In genomic region chr1:32066489-32066873, GRCh38 we compare ENCODE assay signal across 8 cellular contexts. TPM values are rescaled to one million over a fixed set of nuclear protein-coding genes. Genes with fewer than 3 reads are reported as not detected.
DNase-seq lines count a peak whose midpoint lies in the region; ATAC-seq, FAIRE-seq and TF ChIP-seq lines count a peak whose summit lies in the region.

No MANE protein-coding gene starts in this region.

- H3K27me3 Mint-ChIP-seq in activated CD8-positive, alpha-beta memory T cell treated with anti-CD3 and anti-CD28 coated beads, Interleukin-2, amount 10 ng/mL, durations not matched to agents 7 days and 5 days = peaks cover 7% of the 10 kb centered on the region

- no peaks in the 10 kb centered on the region for H3K23me2 ChIP-seq in H1 (ENCODE audit: low read depth, low read length)

- POLR2A ChIA-PET in H1 (lab: Charles Lee; ENCODE audit: partially characterized antibody) = interaction anchor here (0.7 to 2.7 kb wide), 8 partner anchors 13 to 271 kb away, joined by 3 to 7 read pairs (median 3); partner anchors contain the start of gene KPNA6

- TF ChIP-seq EP300 in H1 (IDR thresholded peaks at IDR 0.05; ENCODE audit: borderline replicate concordance in 1 of 2, low read depth in 2 of 2, low read length in 2 of 2) = no peak

- H4K5ac ChIP-seq in H1 (ENCODE audit: insufficient read length, low read depth, low read length) = no peak overlapping the region

- H3K36me3 Mint-ChIP-seq in activated CD8-positive, alpha-beta memory T cell treated with anti-CD3 and anti-CD28 coated beads, Interleukin-2, amount 10 ng/mL, durations not matched to agents 7 days and 5 days = peaks cover 14% of the 10 kb centered on the region

- no peak overlapping the region for H2BK5ac ChIP-seq in H1 (ENCODE audit: low read depth, low read length)

- H3K36me3 ChIP-seq in Peyer's patch (peaks cover 0 to under 1% (median 0%) of the 10 kb centered on the region in 3 donors), H1 (ENCODE audit: control insufficient read depth in 2 of 4, insufficient read depth in 4 of 4, low read length in 3 of 4) (peaks cover 0 to 3% (median 2%) of the 10 kb centered on the region in 4 experiments; a peak in 2 of 8 replicates)

- H2AK5ac ChIP-seq in H1 (ENCODE audit: low read depth, low read length) = no peak overlapping the region

- H3K4me3 ChIP-seq in Peyer's patch (no peak overlapping the region), H1 (ENCODE audit: extremely low read depth in 1 of 4, insufficient read depth in 2 of 4, low read depth in 3 of 4, low read length in 4 of 4) (no peak overlapping the region)

- H2BK120ac ChIP-seq in H1 (replicated peaks; ENCODE audit: low read depth, low read length) = no peak overlapping the region

- H2BK15ac ChIP-seq in H1 (ENCODE audit: low read length) = no peak overlapping the region

- no peak overlapping the region for H2BK12ac ChIP-seq in H1 (ENCODE audit: low read depth, low read length)

- no peak overlapping the region for H2AFZ ChIP-seq in H1 (ENCODE audit: low read length)

- no peak for FAIRE-seq in H1 (lab: Jason Lieb, UNC)

- no peak for DNase-seq in activated CD8-positive, alpha-beta memory T cell treated with anti-CD3 and anti-CD28 coated beads, Interleukin-2, amount 10 ng/mL, durations not matched to agents 7 days and 5 days
- no peak for DNase-seq in activated CD8-positive, alpha-beta memory T cell treated with anti-CD3 and anti-CD28 coated beads, Interleukin-2, amount 50 U/mL, for 4 hours
- peak in 2 of 3 donors; percentile 22 to 73 for DNase-seq in Peyer's patch
- DNase-seq in H1 (ENCODE audit: low read depth in 1 of 2, low spot score in 2 of 2) = no peak
- DNase-seq in myocyte (ENCODE audit: low read depth) = peak; percentile 72
- DNase-seq in GM10266 (ENCODE audit: extremely low spot score) = no peak
- DNase-seq in GM19240 (ENCODE audit: insufficient read length, low spot score) = no peak

- peaks cover 18% of the 10 kb centered on the region for H3K4me1 Mint-ChIP-seq in activated CD8-positive, alpha-beta memory T cell treated with anti-CD3 and anti-CD28 coated beads, Interleukin-2, amount 10 ng/mL, durations not matched to agents 7 days and 5 days

- TF ChIP-seq POLR2A in Peyer's patch (IDR thresholded peaks at IDR 0.05) (no peak), H1 (IDR thresholded peaks at IDR 0.05; ENCODE audit: control extremely low read depth in 1 of 2, low read depth in 2 of 2, low read length in 2 of 2) (peak; percentile 27 to 37; a peak in 2 of 3 replicates)

- H4K8ac ChIP-seq in H1 (ENCODE audit: extremely low read depth, insufficient read depth, low read length) = no peak overlapping the region

- H3K79me2 ChIP-seq in H1 (ENCODE audit: control insufficient read depth in 1 of 2, insufficient read depth in 2 of 2, low read length in 2 of 2) = no peaks in the 10 kb centered on the region

- H3K4me3 Mint-ChIP-seq in activated CD8-positive, alpha-beta memory T cell treated with anti-CD3 and anti-CD28 coated beads, Interleukin-2, amount 10 ng/mL, durations not matched to agents 7 days and 5 days = peak overlapping the region; percentile 22

- H3K9me3 ChIP-seq in Peyer's patch (no peaks in the 10 kb centered on the region), H1 (ENCODE audit: insufficient read depth in 2 of 2, low read depth in 1 of 2, low read length in 1 of 2) (no peaks in the 10 kb centered on the region)

- no peak overlapping the region for H3K14ac ChIP-seq in H1 (ENCODE audit: insufficient read length)

- H3K4me1 ChIP-seq in Peyer's patch (peaks cover 0 to 28% (median 6%) of the 10 kb centered on the region in 4 donors), H1 (replicated peaks in 1 of 4; ENCODE audit: control insufficient read depth in 3 of 4, insufficient read depth in 4 of 4, low read length in 3 of 4) (peaks cover 3 to 17% (median 12%) of the 10 kb centered on the region in 4 experiments)

- H3K18ac ChIP-seq in H1 (ENCODE audit: extremely low read depth, low read length) = no peak overlapping the region

- H3K9ac ChIP-seq in H1 (replicated peaks in 1 of 4; ENCODE audit: extremely low read depth in 1 of 4, low read depth in 3 of 4, low read length in 3 of 4) = no peak overlapping the region

- no peak overlapping the region for H3K4me2 ChIP-seq in H1 (ENCODE audit: insufficient read depth in 1 of 2, low read depth in 2 of 2, low read length in 2 of 2)

- H3K27ac ChIP-seq in Peyer's patch = peak overlapping the region in 2 of 4 donors; percentile 10 to 14
- no peak overlapping the region for H3K27ac ChIP-seq in H1 (ENCODE audit: low read depth, low read length)

- TF ChIP-seq RAD21 in H1 (IDR thresholded peaks at IDR 0.05 in 1 of 2, conservative IDR thresholded peaks at IDR 0.05 in 1 of 2; ENCODE audit: low read depth in 2 of 2, low read length in 2 of 2) = no peak

- no peak overlapping the region for H2BK20ac ChIP-seq in H1 (ENCODE audit: low read length)

- no peak overlapping the region for H3K27ac Mint-ChIP-seq in activated CD8-positive, alpha-beta memory T cell treated with anti-CD3 and anti-CD28 coated beads, Interleukin-2, amount 10 ng/mL, durations not matched to agents 7 days and 5 days

- H3K56ac ChIP-seq in H1 (replicated peaks; ENCODE audit: insufficient read length, low read depth, low read length) = no peak overlapping the region

- ATAC-seq in activated CD8-positive, alpha-beta memory T cell treated with anti-CD3 and anti-CD28 coated beads, Interleukin-2, amount 10 ng/mL, durations not matched to agents 7 days and 5 days = peak; percentile 47
- no peak for ATAC-seq in HG03378 (IDR thresholded peaks at IDR 0.05; ENCODE audit: unreplicated experiment)

- H4K91ac ChIP-seq in H1 (replicated peaks; ENCODE audit: insufficient read length, low read length) = no peak overlapping the region

- H4K20me1 ChIP-seq in H1 (replicated peaks in 1 of 2; ENCODE audit: control insufficient read depth in 1 of 2, insufficient read depth in 2 of 2, low read length in 2 of 2) = peaks cover 2% of the 10 kb centered on the region in 2 experiments

- 89% methylated on average over 4 of the region's 4 CpGs; no CpG with 5 or more reads in 1 of the 2 experiments for WGBS in H1 (ENCODE audit: extremely low coverage in 1 of 2, insufficient coverage in 1 of 2, insufficient read length in 1 of 2, insufficient replicate concordance in 2 of 2, low coverage in 1 of 2, low lambda C conversion rate in 2 of 2, missing lambda C conversion rate in 1 of 2), 2 experiments

- H3K23ac ChIP-seq in H1 (ENCODE audit: insufficient read length) = no peak overlapping the region

- TF ChIP-seq CTCF in Peyer's patch (IDR thresholded peaks at IDR 0.05) (no peak), H1 (IDR thresholded peaks at IDR 0.05; ENCODE audit: control extremely low read depth in 1 of 3, insufficient read depth in 1 of 3, low read depth in 1 of 3, low read length in 3 of 3) (no peak), GM10266 (IDR thresholded peaks at IDR 0.05; ENCODE audit: control insufficient read depth, insufficient read depth, low read depth, missing control alignments) (no peak)

- H3K4ac ChIP-seq in H1 (replicated peaks; ENCODE audit: insufficient read length, low read depth, low read length) = no peak overlapping the region

- CTCF ChIA-PET in activated CD8-positive, alpha-beta memory T cell treated with anti-CD3 and anti-CD28 coated beads, Interleukin-2, amount 10 ng/mL, durations not matched to agents 7 days and 5 days (lab: Charles Lee) = interaction anchor here (0.5 to 2.2 kb wide), 4 partner anchors 10 to 102 kb away, joined by 3 to 9 read pairs (median 4); partner anchors contain the start of gene KHDRBS1
- CTCF ChIA-PET in H1 (lab: Charles Lee; ENCODE audit: partially characterized antibody) = interaction anchor here (0.9 kb wide), 1 partner anchor 278 kb away, joined by 3 read pairs; no protein-coding TSS in a partner anchor

- H3K27me3 ChIP-seq in Peyer's patch (no peaks in the 10 kb centered on the region), H1 (replicated peaks in 1 of 4; ENCODE audit: control insufficient read depth in 3 of 4, extremely low read depth in 1 of 4, insufficient read depth in 3 of 4, low read length in 3 of 4) (no peaks in the 10 kb centered on the region)

- H3K9me3 Mint-ChIP-seq in activated CD8-positive, alpha-beta memory T cell treated with anti-CD3 and anti-CD28 coated beads, Interleukin-2, amount 10 ng/mL, durations not matched to agents 7 days and 5 days (ENCODE audit: low read depth) = no peaks in the 10 kb centered on the region

- no peaks in the 10 kb centered on the region for H3K79me1 ChIP-seq in H1 (ENCODE audit: low read depth, low read length)

RNA-seq across cellular contexts. Expression of gene TMEM39B, which starts 6.3 kb away (rescaled TPM):
- total RNA-seq in activated CD8-positive, alpha-beta memory T cell treated with anti-CD3 and anti-CD28 coated beads, Interleukin-2, amount 10 ng/mL, durations not matched to agents 7 days and 5 days = 10 to 100 TPM; 27.3 to 30.0 TPM
- 1 to 10 TPM; 2.5 to 9.9 (median 6.6) TPM for total RNA-seq in Peyer's patch
- 24.6 and 25.3 TPM in 2 replicates for total RNA-seq in H1 (2021; fragmentation: NEBNext Ultra II Directional; extraction: Animal tissue kit (Norgen Biotek cat#: 25700))
- polyA plus RNA-seq in H1 (2011; rRNA removed) = 32.7 and 39.6 TPM in 2 replicates
- polyA plus RNA-seq in H1 (2011; cell fraction: cytosol; rRNA removed) = 23.6 TPM
- polyA plus RNA-seq in H1 (2011; cell fraction: nucleus; rRNA removed) = 31.0 TPM
- 15.8 to 27.3 TPM (median 23.5 TPM) in 4 replicates for polyA plus RNA-seq in H1 (2012, experiment 1 of 2)
- 24.5 TPM for polyA plus RNA-seq in H1 (2012, experiment 2 of 2)
- 23.0 TPM for polyA plus RNA-seq in H1 (2013, experiment 1 of 2)
- polyA plus RNA-seq in H1 (2013, experiment 2 of 2) = 25.3 TPM
- 16.2 and 21.4 TPM in 2 replicates for polyA minus RNA-seq in H1 (2011; rRNA and poly(A)+ RNA removed)
- polyA minus RNA-seq in H1 (2011; cell fraction: cytosol; rRNA and poly(A)+ RNA removed) = 13.9 TPM
- 10.3 TPM for polyA minus RNA-seq in H1 (2011; cell fraction: nucleus; rRNA and poly(A)+ RNA removed)
- 4.9 and 5.6 TPM in 2 replicates for total RNA-seq in myocyte
- 15.2 TPM for polyA plus RNA-seq in myocyte (2012)

RNA-seq across cellular contexts. Expression of gene KPNA6, which starts 41.4 kb away (rescaled TPM):
- 10 to 100 TPM; 59.6 to 82.8 TPM for total RNA-seq in activated CD8-positive, alpha-beta memory T cell treated with anti-CD3 and anti-CD28 coated beads, Interleukin-2, amount 10 ng/mL, durations not matched to agents 7 days and 5 days
- total RNA-seq in Peyer's patch (10 to 100 TPM; 24.8 to 29.8 (median 25.6) TPM), myocyte (59.3 and 60.6 TPM in 2 replicates)
- total RNA-seq in H1 (2021; fragmentation: NEBNext Ultra II Directional; extraction: Animal tissue kit (Norgen Biotek cat#: 25700)) = 116 and 120 TPM in 2 replicates
- 22.0 and 24.2 TPM in 2 replicates for polyA plus RNA-seq in H1 (2011; rRNA removed)
- 26.1 TPM for polyA plus RNA-seq in H1 (2011; cell fraction: cytosol; rRNA removed)
- 15.4 TPM for polyA plus RNA-seq in H1 (2011; cell fraction: nucleus; rRNA removed)
- polyA plus RNA-seq in H1 (2012, experiment 1 of 2) = 29.4 to 37.6 TPM (median 31.3 TPM) in 4 replicates
- 16.3 TPM for polyA plus RNA-seq in H1 (2012, experiment 2 of 2)
- polyA plus RNA-seq in H1 (2013, experiment 1 of 2) = 35.5 TPM
- 33.6 TPM for polyA plus RNA-seq in H1 (2013, experiment 2 of 2)
- 63.9 and 90.5 TPM in 2 replicates for polyA minus RNA-seq in H1 (2011; rRNA and poly(A)+ RNA removed)
- 34.0 TPM for polyA minus RNA-seq in H1 (2011; cell fraction: cytosol; rRNA and poly(A)+ RNA removed)
- polyA minus RNA-seq in H1 (2011; cell fraction: nucleus; rRNA and poly(A)+ RNA removed) = 20.9 TPM
- polyA plus RNA-seq in myocyte (2012) = 32.7 TPM

RNA-seq across cellular contexts. Expression of gene KHDRBS1, which starts 52.8 kb away (rescaled TPM):
- 100 to 1,000 TPM; 166 to 183 TPM for total RNA-seq in activated CD8-positive, alpha-beta memory T cell treated with anti-CD3 and anti-CD28 coated beads, Interleukin-2, amount 10 ng/mL, durations not matched to agents 7 days and 5 days
- total RNA-seq in Peyer's patch = 10 to 100 TPM; 54.2 to 97.4 (median 59.7) TPM
- total RNA-seq in H1 (2021; fragmentation: NEBNext Ultra II Directional; extraction: Animal tissue kit (Norgen Biotek cat#: 25700)) = 281 and 284 TPM in 2 replicates
- 53.8 and 62.7 TPM in 2 replicates for polyA plus RNA-seq in H1 (2011; rRNA removed)
- 64.7 TPM for polyA plus RNA-seq in H1 (2011; cell fraction: cytosol; rRNA removed)
- polyA plus RNA-seq in H1 (2011; cell fraction: nucleus; rRNA removed) = 110 TPM
- polyA plus RNA-seq in H1 (2012, experiment 1 of 2) = 171 to 223 TPM (median 192 TPM) in 4 replicates
- polyA plus RNA-seq in H1 (2012, experiment 2 of 2) = 72.6 TPM
- polyA plus RNA-seq in H1 (2013, experiment 1 of 2) = 218 TPM
- polyA plus RNA-seq in H1 (2013, experiment 2 of 2) = 211 TPM
- 49.3 and 53.9 TPM in 2 replicates for polyA minus RNA-seq in H1 (2011; rRNA and poly(A)+ RNA removed)
- polyA minus RNA-seq in H1 (2011; cell fraction: cytosol; rRNA and poly(A)+ RNA removed) = 93.5 TPM
- 69.0 TPM for polyA minus RNA-seq in H1 (2011; cell fraction: nucleus; rRNA and poly(A)+ RNA removed)
- total RNA-seq in myocyte = 44.3 and 45.2 TPM in 2 replicates
- polyA plus RNA-seq in myocyte (2012) = 55.9 TPM

Comparison
In these comparisons a context has a peak if more than half of its experiments do, and no peak if none do; other contexts are left out.
1. DNase-seq: peak in Peyer's patch (2 of 3) and myocyte (single experiment); none in activated CD8-positive, alpha-beta memory T cell treated with anti-CD3 and anti-CD28 coated beads, Interleukin-2, amount 10 ng/mL, durations not matched to agents 7 days and 5 days (single experiment), activated CD8-positive, alpha-beta memory T cell treated with anti-CD3 and anti-CD28 coated beads, Interleukin-2, amount 50 U/mL, for 4 hours (single experiment), H1 (0 of 2), GM10266 (single experiment) and GM19240 (single experiment).
2. POLR2A ChIP-seq: peak in H1 (2 of 2); none in Peyer's patch (0 of 2).